In the genomic region with DNA sequence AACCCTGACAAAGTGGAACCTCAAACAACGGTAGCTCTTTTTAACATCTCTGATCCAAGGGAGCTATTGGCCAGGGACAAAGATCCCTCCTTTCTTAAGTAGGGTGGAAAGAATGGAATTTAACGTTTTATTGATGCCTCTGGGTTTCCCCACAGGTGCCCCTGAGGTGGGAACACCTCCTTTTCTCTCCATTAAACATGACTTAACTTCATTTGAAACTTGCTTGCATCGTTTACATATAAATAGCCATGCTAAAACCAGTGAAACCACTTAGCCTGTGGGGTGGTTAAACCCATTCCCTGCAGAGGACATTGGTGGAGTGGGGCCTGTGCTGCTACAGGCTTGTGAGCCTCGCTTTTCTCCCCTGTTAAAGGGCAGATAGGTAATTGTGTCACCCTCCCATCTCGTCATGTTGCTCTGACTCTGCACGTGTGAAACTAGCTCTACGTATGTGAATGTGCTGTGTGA, we compare ENCODE assay signal across 18 cellular contexts. TPM values are rescaled to one million over a fixed set of nuclear protein-coding genes. Genes with fewer than 3 reads are reported as not detected.
"Had no signal": no experiment of that assay in that cellular context is flagged by ENCODE, and none has a peak within 500 bp of the region (broad histone marks: within the 10 kb centered on the region; RNA-seq: fewer than 3 reads in every experiment).

No MANE protein-coding gene starts in this region.

- H3K9me3 Mint-ChIP-seq: activated CD4-positive, alpha-beta T cell treated with anti-CD3 and anti-CD28 coated beads, Interleukin-2, amount 10 ng/mL, durations not matched to agents 7 days and 5 days; activated naive CD4-positive, alpha-beta T cell treated with anti-CD3 and anti-CD28 coated beads for 36 hours; activated T-helper 17 cell treated with anti-CD3 and anti-CD28 coated beads, Interleukin-2, amount 50 U/mL, for 72 hours; neural crest cell had no signal

- H3K4me3 ChIP-seq: adrenal gland, gastroesophageal sphincter, left lung, spleen, upper lobe of left lung had no signal

- H3K27ac ChIP-seq: spleen had no signal

- H3K4me1 ChIP-seq: spleen had no signal

- H3K27me3 ChIP-seq: adrenal gland, gastroesophageal sphincter, left lung, upper lobe of left lung had no signal

- H3K4me1 Mint-ChIP-seq: activated CD4-positive, alpha-beta T cell treated with anti-CD3 and anti-CD28 coated beads, Interleukin-2, amount 10 ng/mL, durations not matched to agents 7 days and 5 days; activated T-helper 17 cell treated with anti-CD3 and anti-CD28 coated beads, Interleukin-2, amount 50 U/mL, for 72 hours had no signal

- DNase-seq: activated CD4-positive, alpha-beta T cell treated with anti-CD3 and anti-CD28 coated beads, Interleukin-2, amount 10 ng/mL, durations not matched to agents 7 days and 5 days; activated CD4-positive, CD25-positive, alpha-beta regulatory T cell; activated naive CD4-positive, alpha-beta T cell treated with anti-CD3 and anti-CD28 coated beads for 36 hours; activated T-cell treated with anti-CD3 and anti-CD28 coated beads for 4 hours; adrenal gland; central memory CD4-positive, alpha-beta T cell; effector memory CD8-positive, alpha-beta T cell; left lung; mesenchymal stem cell; spleen; stimulated activated naive CD4-positive, alpha-beta T cell; T-helper 2 cell; upper lobe of left lung had no signal

- H3K27ac Mint-ChIP-seq: activated CD4-positive, alpha-beta T cell treated with anti-CD3 and anti-CD28 coated beads, Interleukin-2, amount 10 ng/mL, durations not matched to agents 7 days and 5 days; activated naive CD4-positive, alpha-beta T cell treated with anti-CD3 and anti-CD28 coated beads for 36 hours; activated T-helper 17 cell treated with anti-CD3 and anti-CD28 coated beads, Interleukin-2, amount 50 U/mL, for 72 hours; effector memory CD8-positive, alpha-beta T cell had no signal

- ATAC-seq: activated T-helper 17 cell treated with anti-CD3 and anti-CD28 coated beads, Interleukin-2, amount 50 U/mL, for 72 hours; effector memory CD8-positive, alpha-beta T cell; gastroesophageal sphincter; left lung; sciatic nerve had no signal

- H3K4me3 Mint-ChIP-seq: activated CD4-positive, alpha-beta T cell treated with anti-CD3 and anti-CD28 coated beads, Interleukin-2, amount 10 ng/mL, durations not matched to agents 7 days and 5 days; activated naive CD4-positive, alpha-beta T cell treated with anti-CD3 and anti-CD28 coated beads for 36 hours; activated T-helper 17 cell treated with anti-CD3 and anti-CD28 coated beads, Interleukin-2, amount 50 U/mL, for 72 hours; effector memory CD8-positive, alpha-beta T cell; neural crest cell had no signal

- H3K9me3 ChIP-seq: adrenal gland, gastroesophageal sphincter, left lung, spleen, upper lobe of left lung had no signal

- H3K36me3 ChIP-seq: adrenal gland, gastroesophageal sphincter, left lung, spleen, upper lobe of left lung had no signal

RNA-seq across cellular contexts. Expression of a gene that starts 9.7 kb away (rescaled TPM):
- total RNA-seq: activated CD4-positive, alpha-beta T cell treated with anti-CD3 and anti-CD28 coated beads, Interleukin-2, amount 10 ng/mL, durations not matched to agents 7 days and 5 days; activated CD8-positive, alpha-beta memory T cell treated with anti-CD3 and anti-CD28 coated beads for 36 hours; activated naive CD4-positive, alpha-beta T cell treated with anti-CD3 and anti-CD28 coated beads for 36 hours; activated T-helper 17 cell treated with anti-CD3 and anti-CD28 coated beads, Interleukin-2, amount 50 U/mL, for 72 hours had no signal
